ENCODE assay signal across 12 cellular contexts in genomic region chr22:50340157-50340879, GRCh38. TPM values are rescaled to one million over a fixed set of nuclear protein-coding genes. Genes with fewer than 3 reads are reported as not detected.
DNase-seq lines count a peak whose midpoint lies in the region; ATAC-seq and TF ChIP-seq lines count a peak whose summit lies in the region.
"Had no signal": no experiment of that assay in that cellular context is flagged by ENCODE, and none has a peak within 500 bp of the region (broad histone marks: within the 10 kb centered on the region; RNA-seq: fewer than 3 reads in every experiment).

No MANE protein-coding gene starts in this region.

- H3K36me3 ChIP-seq in GM23338 (ENCODE audit: insufficient read depth) = no peaks in the 10 kb centered on the region
- H3K36me3 ChIP-seq in SU-DHL-6 (ENCODE audit: low read length) = no peaks in the 10 kb centered on the region

- peaks cover 6% of the 10 kb centered on the region for H3K27me3 Mint-ChIP-seq in GM23338 (ENCODE audit: insufficient read depth, low read depth, poor library complexity)
- H3K27me3 Mint-ChIP-seq: brain had no signal

- H3K9me2 ChIP-seq in GM23338 (ENCODE audit: insufficient read depth) = no peaks in the 10 kb centered on the region
- no peaks in the 10 kb centered on the region for H3K9me2 ChIP-seq in SU-DHL-6 (replicated peaks; ENCODE audit: insufficient read depth, low read length)

- no peaks in the 10 kb centered on the region for H3K79me2 ChIP-seq in GM23338 (replicated peaks; ENCODE audit: insufficient read depth)
- peaks cover 24% of the 10 kb centered on the region for H3K79me2 ChIP-seq in SU-DHL-6 (ENCODE audit: insufficient read depth, low read length)

- H4K20me1 ChIP-seq in GM23338 (replicated peaks; ENCODE audit: insufficient read depth) (no peaks in the 10 kb centered on the region), SU-DHL-6 (ENCODE audit: low read depth, low read length) (no peaks in the 10 kb centered on the region)

- peaks cover 2% of the 10 kb centered on the region; the same call in 1 of the 3 replicates for H3K4me1 Mint-ChIP-seq in GM23338
- H3K4me1 Mint-ChIP-seq: H9, nephron had no signal

- no peak overlapping the region for H3K9ac ChIP-seq in SU-DHL-6 (ENCODE audit: low read length)

- TF ChIP-seq POLR2A in lower leg skin (IDR thresholded peaks at IDR 0.05) = no peak

- H3K9me3 Mint-ChIP-seq in GM23338 = no peaks in the 10 kb centered on the region
- H3K9me3 Mint-ChIP-seq: H9; nephron; T-helper 2 cell treated with Interferon-gamma antibody and Interleukin-4, amounts not matched to agents 5 μg/mL and 100 μg/mL, for 36 hours had no signal

- ATAC-seq in GM23338 = peak; percentile 6; the same call in 2 of the 3 replicates

- H3K27ac Mint-ChIP-seq in GM23338 = no peak overlapping the region
- H3K27ac Mint-ChIP-seq: brain, H9, nephron had no signal

- WGBS in lower leg skin, 2 donors = 70 to 78% methylated on average over 11 of the region's 11 CpGs

- H3F3A ChIP-seq in GM23338 (replicated peaks; ENCODE audit: low read depth) (peaks cover 27% of the 10 kb centered on the region), SU-DHL-6 (ENCODE audit: insufficient read depth) (peaks cover 56% of the 10 kb centered on the region)

- H3K27me3 ChIP-seq in GM23338 (ENCODE audit: insufficient read depth) (no peaks in the 10 kb centered on the region), SU-DHL-6 (ENCODE audit: low read length) (no peaks in the 10 kb centered on the region)

- peak; percentile 35 for DNase-seq in NCI-H2171 treated with DMSO at 0.1 percent for 48 hours (lab: John Stamatoyannopoulos, UW)
- DNase-seq in NCI-H2171 (lab: John Stamatoyannopoulos, UW) = no peak
- DNase-seq in GM23338 (ENCODE audit: low spot score) = peak; percentile 45
- DNase-seq in left kidney (ENCODE audit: low read depth, low spot score) = peak; percentile 22
- no peak for DNase-seq in NCI-H345 treated with DMSO at 0.1 percent for 48 hours (lab: John Stamatoyannopoulos, UW; ENCODE audit: unreplicated experiment)
- no peak for DNase-seq in lower leg skin (ENCODE audit: low spot score in 2 of 2)
- DNase-seq in NCI-H2227 (lab: John Stamatoyannopoulos, UW; ENCODE audit: unreplicated experiment) = no peak
- DNase-seq: H9 had no signal

- H3K4me2 ChIP-seq in GM23338 = no peak overlapping the region
- no peak overlapping the region for H3K4me2 ChIP-seq in SU-DHL-6 (ENCODE audit: low read depth, low read length, poor library complexity, severe bottlenecking)

- H3K4me3 ChIP-seq in GM23338 (no peak overlapping the region), SU-DHL-6 (ENCODE audit: insufficient read depth, low read length, poor library complexity, severe bottlenecking) (no peak overlapping the region), lower leg skin (ENCODE audit: low read depth, poor library complexity, severe bottlenecking) (no peak overlapping the region)

- no peaks in the 10 kb centered on the region for H3K9me3 ChIP-seq in SU-DHL-6 (ENCODE audit: insufficient read depth, low read length)

- no peak for TF ChIP-seq CTCF in GM23338 (conservative IDR thresholded peaks at IDR 0.05; ENCODE audit: low read depth in 2 of 2)
- no peak for TF ChIP-seq CTCF in SU-DHL-6 (IDR thresholded peaks at IDR 0.05; ENCODE audit: insufficient read depth, low read length, poor library complexity, severe bottlenecking)
- TF ChIP-seq CTCF in lower leg skin (IDR thresholded peaks at IDR 0.05) = no peak

- H3K4me1 ChIP-seq in GM23338 (ENCODE audit: insufficient read depth) = no peaks in the 10 kb centered on the region

- intact Hi-C loops in lower leg skin (cut with DNase I; ENCODE audit: low total_unique reads) = loop anchor here (5.0 kb wide), 1 partner anchor 88 kb away; the partner anchor contains the start of gene HDAC10

- no peaks in the 10 kb centered on the region for H3K36me3 Mint-ChIP-seq in GM23338 (ENCODE audit: low read depth)
- H3K36me3 Mint-ChIP-seq: brain had no signal

- no peak overlapping the region for H3K27ac ChIP-seq in GM23338 (ENCODE audit: low read depth)
- peak overlapping the region; percentile 74; the same call in 1 of the 2 replicates for H3K27ac ChIP-seq in SU-DHL-6 (ENCODE audit: low read depth, low read length)

- H2AFZ ChIP-seq in GM23338 = no peak overlapping the region
- no peak overlapping the region for H2AFZ ChIP-seq in SU-DHL-6 (ENCODE audit: low read depth, low read length, severe bottlenecking)

- no peak overlapping the region for H3K4me3 Mint-ChIP-seq in GM23338
- H3K4me3 Mint-ChIP-seq: T-helper 2 cell treated with Interferon-gamma antibody and Interleukin-4, amounts not matched to agents 5 μg/mL and 100 μg/mL, for 36 hours had no signal

TF ChIP-seq in GM23338, 12 proteins besides CTCF, POLR2A, EP300 and RAD21 (continues in another document):
- TF ChIP-seq ZNF114 (CRISPR knock-in tag; IDR thresholded peaks at IDR 0.05) (no peak), EZH2 (IDR thresholded peaks at IDR 0.05; ENCODE audit: low read depth, unreplicated experiment) (no peak), CREB1 (CRISPR knock-in tag; IDR thresholded peaks at IDR 0.05; ENCODE audit: low read depth) (no peak), NANOG (IDR thresholded peaks at IDR 0.05; ENCODE audit: borderline replicate concordance) (no peak), ZNF462 (CRISPR knock-in tag; IDR thresholded peaks at IDR 0.05) (no peak), EZH2phosphoT487 (IDR thresholded peaks at IDR 0.05; ENCODE audit: unreplicated experiment) (no peak), POLR2AphosphoS5 (IDR thresholded peaks at IDR 0.05; ENCODE audit: low read depth) (no peak), JUNB (IDR thresholded peaks at IDR 0.05; ENCODE audit: unreplicated experiment) (no peak)

RNA-seq across cellular contexts. Expression of gene PPP6R2, which starts 2.8 kb away (rescaled TPM):
- total RNA-seq in GM23338 (2014; rRNA removed; shearing (Covaris generic)) = 37.5 and 45.8 TPM in 2 replicates
- 11.9 and 13.4 TPM in 2 replicates for polyA plus RNA-seq in GM23338 (2016; fragmentation: Nextera tagmentation; extraction: Ambion mirVana)
- total RNA-seq in lower leg skin = 10 to 100 TPM; 32.0 to 56.3 (median 50.9) TPM

RNA-seq across cellular contexts. Expression of gene DENND6B, which starts 13.5 kb away (rescaled TPM):
- total RNA-seq in GM23338 (2014; rRNA removed; shearing (Covaris generic)) = 1.3 TPM in 2 replicates
- polyA plus RNA-seq in GM23338 (2016; fragmentation: Nextera tagmentation; extraction: Ambion mirVana) = 0.12 and 0.71 TPM in 2 replicates
- 1 to 10 TPM in 3 of 4 donors, under 1 TPM in 1; 0.97 to 8.8 (median 6.5) TPM for total RNA-seq in lower leg skin

RNA-seq across cellular contexts. Expression of gene PLXNB2, which starts 32.9 kb away (rescaled TPM):
- 66.3 and 70.4 TPM in 2 replicates for total RNA-seq in GM23338 (2014; rRNA removed; shearing (Covaris generic))
- polyA plus RNA-seq in GM23338 (2016; fragmentation: Nextera tagmentation; extraction: Ambion mirVana) = 29.1 and 33.0 TPM in 2 replicates
- 100 to 1,000 TPM; 105 to 199 (median 155) TPM for total RNA-seq in lower leg skin

Comparison
In these comparisons a context has a peak if more than half of its experiments do, and no peak if none do; other contexts are left out.
1. DNase-seq: peak in NCI-H2171 treated with DMSO at 0.1 percent for 48 hours (single experiment), GM23338 (single experiment) and left kidney (single experiment); none in NCI-H2171 (single experiment), NCI-H345 treated with DMSO at 0.1 percent for 48 hours (single experiment), lower leg skin (0 of 2) and NCI-H2227 (single experiment).